13 cellular contexts compared by ENCODE assay signal in genomic region chr3:48997714-48998637, GRCh38. TPM values are rescaled to one million over a fixed set of nuclear protein-coding genes. Genes with fewer than 3 reads are reported as not detected.
A peak's percentile ranks its signal among the peaks of the same experiment; 100 is the strongest.
DNase-seq lines count a peak whose midpoint lies in the region; ATAC-seq, FAIRE-seq and TF ChIP-seq lines count a peak whose summit lies in the region.
"Had no signal": no experiment of that assay in that cellular context is flagged by ENCODE, and none has a peak within 500 bp of the region (broad histone marks: within the 10 kb centered on the region; RNA-seq: fewer than 3 reads in every experiment).

No MANE protein-coding gene starts in this region.

- DNase-seq in DMS79 (lab: John Stamatoyannopoulos, UW) (peak; percentile 24), NCI-H1105 treated with DMSO at 0.1 percent for 48 hours (lab: John Stamatoyannopoulos, UW) (peak; percentile 81), HepG2 (ENCODE audit: low spot score) (no peak), GOT3 (lab: John Stamatoyannopoulos, UW) (no peak), NAMALWA (ENCODE audit: low spot score) (no peak)
- DNase-seq: activated T-cell treated with anti-CD3 and anti-CD28 coated beads for 4 hours, islet precursor cell had no signal

- H3K9ac ChIP-seq in HepG2 (ENCODE audit: insufficient read depth, low read depth, low read length) = no peak overlapping the region
- H3K9ac ChIP-seq: BLaER1 treated with 17β-estradiol and CSF1 and Interleukin-3, amounts not matched to agents 10 nM and 100 nM had no signal

- 32% methylated on average over 13 of the region's 20 CpGs for WGBS in HepG2 (ENCODE audit: low lambda C conversion rate)

- no peaks in the 10 kb centered on the region for H4K20me1 ChIP-seq in HepG2 (ENCODE audit: insufficient read depth, low read length)

- H3K4me3 ChIP-seq in HepG2 (replicated peaks in 1 of 3; ENCODE audit: insufficient read depth in 1 of 3, low read depth in 2 of 3, low read length in 3 of 3) = peak overlapping the region in 1 of 3 experiments; percentile 22; a peak in 1 of 6 replicates
- H3K4me3 ChIP-seq: BLaER1 treated with 17β-estradiol and CSF1 and Interleukin-3, amounts not matched to agents 10 nM and 100 nM; right lobe of liver had no signal

- H3K79me2 ChIP-seq in HepG2 (ENCODE audit: insufficient read depth, low read length) = no peaks in the 10 kb centered on the region

- H2AFZ ChIP-seq in HepG2 (ENCODE audit: low read length) = no peak overlapping the region

- H3K9me3 Mint-ChIP-seq in activated T-helper 17 cell treated with anti-CD3 and anti-CD28 coated beads, Interleukin-2, amount 50 U/mL, for 72 hours = no peaks in the 10 kb centered on the region
- no peaks in the 10 kb centered on the region for H3K9me3 Mint-ChIP-seq in stimulated activated memory B cell treated with anti-CD40 and anti-IgM and Interleukin-4, amounts not matched to agents 10 μg/mL and 1 μg/mL and 100 μg/mL, for 72 hours

- no peak for ATAC-seq in activated T-helper 17 cell treated with anti-CD3 and anti-CD28 coated beads, Interleukin-2, amount 50 U/mL, for 72 hours (replicated peaks)
- peak; percentile 13 for ATAC-seq in HepG2
- no peak for ATAC-seq in stimulated activated memory B cell treated with anti-CD40 and anti-IgM and Interleukin-4, amounts not matched to agents 10 μg/mL and 1 μg/mL and 100 μg/mL, for 72 hours
- no peak for ATAC-seq in GM21529 (IDR thresholded peaks at IDR 0.05; ENCODE audit: unreplicated experiment)
- ATAC-seq: activated CD4-positive, CD25-positive, alpha-beta regulatory T cell treated with anti-CD3 and anti-CD28 coated beads, Interleukin-2, amount 50 U/mL, for 24 hours; right lobe of liver had no signal

- peaks cover 12% of the 10 kb centered on the region for H3K4me1 Mint-ChIP-seq in activated T-helper 17 cell treated with anti-CD3 and anti-CD28 coated beads, Interleukin-2, amount 50 U/mL, for 72 hours
- peaks cover 7% of the 10 kb centered on the region for H3K4me1 Mint-ChIP-seq in stimulated activated memory B cell treated with anti-CD40 and anti-IgM and Interleukin-4, amounts not matched to agents 10 μg/mL and 1 μg/mL and 100 μg/mL, for 72 hours

- TF ChIP-seq CTCF in HepG2 (CRISPR knock-in tag; IDR thresholded peaks at IDR 0.05) = no peak

- CTCF ChIA-PET in HepG2 (lab: Yijun Ruan, JAX; ENCODE audit: low intra/inter-chr PET ratio, low total read pairs) = no interaction called here

- H3K4me2 ChIP-seq in HepG2 (ENCODE audit: low read depth, low read length) = peak overlapping the region; percentile 59
- H3K4me2 ChIP-seq: BLaER1 treated with 17β-estradiol and CSF1 and Interleukin-3, amounts not matched to agents 10 nM and 100 nM had no signal

- intact Hi-C loops in HepG2 (cut with micrococcal nuclease; ENCODE audit: unreplicated experiment) = no loop called here

- in situ Hi-C loops in HepG2 (cut with HindIII; ENCODE audit: extremely low pct_ligation_motif_present, low pct_unique_long_range_greater_than_20kb) = no loop called here

- H3K36me3 Mint-ChIP-seq in activated T-helper 17 cell treated with anti-CD3 and anti-CD28 coated beads, Interleukin-2, amount 50 U/mL, for 72 hours (ENCODE audit: low read depth) = peaks cover 27% of the 10 kb centered on the region
- peaks cover 16% of the 10 kb centered on the region for H3K36me3 Mint-ChIP-seq in stimulated activated memory B cell treated with anti-CD40 and anti-IgM and Interleukin-4, amounts not matched to agents 10 μg/mL and 1 μg/mL and 100 μg/mL, for 72 hours

- no peak for TF ChIP-seq POLR2A in HepG2 (IDR thresholded peaks at IDR 0.05; ENCODE audit: insufficient read depth in 1 of 2, low read depth in 2 of 2, low read length in 2 of 2)

- TF ChIP-seq RAD21 in HepG2 (CRISPR knock-in tag; IDR thresholded peaks at IDR 0.05) = no peak

- no TSS peak for BruUV-seq in HepG2 (replicated peaks; lab: Mats Ljungman, UMichigan)

- FAIRE-seq in HepG2 (lab: Jason Lieb, UNC) = no peak

- no peak overlapping the region for H3K4me3 Mint-ChIP-seq in activated T-helper 17 cell treated with anti-CD3 and anti-CD28 coated beads, Interleukin-2, amount 50 U/mL, for 72 hours
- H3K4me3 Mint-ChIP-seq in stimulated activated memory B cell treated with anti-CD40 and anti-IgM and Interleukin-4, amounts not matched to agents 10 μg/mL and 1 μg/mL and 100 μg/mL, for 72 hours = no peak overlapping the region

- POLR2A ChIA-PET in HepG2 (lab: Yijun Ruan, JAX) = interaction anchor here (0.9 to 2.9 kb wide), 4 partner anchors 9 to 135 kb away, joined by 3 to 26 read pairs (median 6); partner anchors contain the start of genes IMPDH2, LAMB2, NDUFAF3 and WDR6

- H3K36me3 ChIP-seq in HepG2 (replicated peaks in 1 of 2; ENCODE audit: control insufficient read depth in 1 of 2, insufficient read depth in 2 of 2, low read length in 2 of 2) = no peaks in the 10 kb centered on the region

- no peak overlapping the region for H3K27ac ChIP-seq in HepG2 (ENCODE audit: extremely low read length, insufficient read depth, low read length)
- H3K27ac ChIP-seq: BLaER1 treated with 17β-estradiol and CSF1 and Interleukin-3, amounts not matched to agents 10 nM and 100 nM; right lobe of liver had no signal

- TF ChIP-seq EP300 in HepG2 (IDR thresholded peaks at IDR 0.05; ENCODE audit: low read depth in 2 of 2, low read length in 2 of 2) (no peak), HepG2 (CRISPR knock-in tag; IDR thresholded peaks at IDR 0.05; ENCODE audit: borderline replicate concordance) (no peak)

- H3K9me3 ChIP-seq in HepG2 (ENCODE audit: low read length) = no peaks in the 10 kb centered on the region
- H3K9me3 ChIP-seq: BLaER1 treated with 17β-estradiol and CSF1 and Interleukin-3, amounts not matched to agents 10 nM and 100 nM; right lobe of liver had no signal

- H3K27ac Mint-ChIP-seq in activated T-helper 17 cell treated with anti-CD3 and anti-CD28 coated beads, Interleukin-2, amount 50 U/mL, for 72 hours = peak overlapping the region; percentile 41
- H3K27ac Mint-ChIP-seq in stimulated activated memory B cell treated with anti-CD40 and anti-IgM and Interleukin-4, amounts not matched to agents 10 μg/mL and 1 μg/mL and 100 μg/mL, for 72 hours = no peak overlapping the region

- peaks cover 61% of the 10 kb centered on the region for H3K4me1 ChIP-seq in HepG2 (ENCODE audit: insufficient read depth, low read length)
- H3K4me1 ChIP-seq: right lobe of liver had no signal

- H3K27me3 ChIP-seq in HepG2 (ENCODE audit: control insufficient read depth in 1 of 2, insufficient read depth in 2 of 2, low read length in 2 of 2) = no peaks in the 10 kb centered on the region
- H3K27me3 ChIP-seq: BLaER1 treated with 17β-estradiol and CSF1 and Interleukin-3, amounts not matched to agents 10 nM and 100 nM; right lobe of liver had no signal

- H3K27me3 Mint-ChIP-seq in activated T-helper 17 cell treated with anti-CD3 and anti-CD28 coated beads, Interleukin-2, amount 50 U/mL, for 72 hours = no peaks in the 10 kb centered on the region
- H3K27me3 Mint-ChIP-seq in stimulated activated memory B cell treated with anti-CD40 and anti-IgM and Interleukin-4, amounts not matched to agents 10 μg/mL and 1 μg/mL and 100 μg/mL, for 72 hours = no peaks in the 10 kb centered on the region

RNA-seq across cellular contexts. Expression of gene P4HTM, which starts 7.9 kb away (rescaled TPM):
- total RNA-seq in activated T-helper 17 cell treated with anti-CD3 and anti-CD28 coated beads, Interleukin-2, amount 50 U/mL, for 72 hours = 10 to 100 TPM; 32.2 to 44.9 TPM
- total RNA-seq in HepG2 (2016; rRNA removed; fragmentation: Illumina TruSeq; extraction: Trizol) = not detected in 2 replicates
- total RNA-seq in HepG2 (2016; cell fraction: cytosol; rRNA removed; fragmentation: Illumina TruSeq; extraction: Trizol; ENCODE audit: low read depth) = not detected in 2 replicates
- total RNA-seq in HepG2 (2016; cell fraction: insoluble cytoplasmic fraction; rRNA removed; fragmentation: Illumina TruSeq; extraction: Trizol) = 0.09 TPM in 1 of 2 replicates, not detected in the other
- not detected in 2 replicates for total RNA-seq in HepG2 (2016; cell fraction: membrane; rRNA removed; fragmentation: Illumina TruSeq; extraction: Trizol)
- 0.09 TPM in 1 of 2 replicates, not detected in the other for total RNA-seq in HepG2 (2016; cell fraction: nucleus; rRNA removed; fragmentation: Illumina TruSeq; extraction: Trizol)
- 0.01 TPM in 1 of 2 replicates, not detected in the other for polyA plus RNA-seq in HepG2 (2011; rRNA removed)
- polyA plus RNA-seq in HepG2 (2011; cell fraction: cytosol; rRNA removed) = 0.07 TPM in 1 of 2 replicates, not detected in the other
- 0.29 and 0.38 TPM in 2 replicates for polyA plus RNA-seq in HepG2 (2011; cell fraction: nucleus; rRNA removed)
- 0.16 TPM in 1 of 2 replicates, not detected in the other for polyA plus RNA-seq in HepG2 (2012)
- polyA plus RNA-seq in HepG2 (2016; cell fraction: cytosol; fragmentation: Illumina TruSeq; extraction: Trizol; ENCODE audit: low read depth) = not detected in 2 replicates
- polyA plus RNA-seq in HepG2 (2016; cell fraction: insoluble cytoplasmic fraction; fragmentation: Illumina TruSeq; extraction: Trizol; ENCODE audit: low read depth) = not detected in 2 replicates
- not detected in 2 replicates for polyA plus RNA-seq in HepG2 (2016; cell fraction: membrane; fragmentation: Illumina TruSeq; extraction: Trizol; ENCODE audit: low read depth)
- not detected in 2 replicates for polyA plus RNA-seq in HepG2 (2016; cell fraction: nucleus; fragmentation: Illumina TruSeq; extraction: Trizol; ENCODE audit: insufficient read depth, low read depth)
- 0.24 and 77.8 TPM in 2 replicates for polyA minus RNA-seq in HepG2 (2011; rRNA and poly(A)+ RNA removed; ENCODE audit: low replicate concordance)
- polyA minus RNA-seq in HepG2 (2011; cell fraction: cytosol; rRNA and poly(A)+ RNA removed) = 2.1 and 2.3 TPM in 2 replicates
- 1.5 and 2.2 TPM in 2 replicates for polyA minus RNA-seq in HepG2 (2011; cell fraction: nucleus; rRNA and poly(A)+ RNA removed)

RNA-seq across cellular contexts. Expression of gene WDR6, which starts 9.2 kb away (rescaled TPM):
- 100 to 1,000 TPM; 154 to 208 TPM for total RNA-seq in activated T-helper 17 cell treated with anti-CD3 and anti-CD28 coated beads, Interleukin-2, amount 50 U/mL, for 72 hours
- total RNA-seq in HepG2 (2016; rRNA removed; fragmentation: Illumina TruSeq; extraction: Trizol) = 71.2 and 73.4 TPM in 2 replicates
- total RNA-seq in HepG2 (2016; cell fraction: cytosol; rRNA removed; fragmentation: Illumina TruSeq; extraction: Trizol; ENCODE audit: low read depth) = 3.5 and 5.3 TPM in 2 replicates
- 62.0 and 83.0 TPM in 2 replicates for total RNA-seq in HepG2 (2016; cell fraction: insoluble cytoplasmic fraction; rRNA removed; fragmentation: Illumina TruSeq; extraction: Trizol)
- 11.9 and 16.0 TPM in 2 replicates for total RNA-seq in HepG2 (2016; cell fraction: membrane; rRNA removed; fragmentation: Illumina TruSeq; extraction: Trizol)
- total RNA-seq in HepG2 (2016; cell fraction: nucleus; rRNA removed; fragmentation: Illumina TruSeq; extraction: Trizol) = 75.4 and 75.5 TPM in 2 replicates
- polyA plus RNA-seq in HepG2 (2011; rRNA removed) = 139 and 187 TPM in 2 replicates
- polyA plus RNA-seq in HepG2 (2011; cell fraction: cytosol; rRNA removed) = 54.1 and 69.9 TPM in 2 replicates
- 948 and 1,074 TPM in 2 replicates for polyA plus RNA-seq in HepG2 (2011; cell fraction: nucleus; rRNA removed)
- polyA plus RNA-seq in HepG2 (2012) = 82.4 and 107 TPM in 2 replicates
- polyA plus RNA-seq in HepG2 (2016; cell fraction: cytosol; fragmentation: Illumina TruSeq; extraction: Trizol; ENCODE audit: low read depth) = 3.7 and 3.8 TPM in 2 replicates
- polyA plus RNA-seq in HepG2 (2016; cell fraction: insoluble cytoplasmic fraction; fragmentation: Illumina TruSeq; extraction: Trizol; ENCODE audit: low read depth) = 65.3 and 72.1 TPM in 2 replicates
- polyA plus RNA-seq in HepG2 (2016; cell fraction: membrane; fragmentation: Illumina TruSeq; extraction: Trizol; ENCODE audit: low read depth) = 8.5 and 9.3 TPM in 2 replicates
- 267 and 275 TPM in 2 replicates for polyA plus RNA-seq in HepG2 (2016; cell fraction: nucleus; fragmentation: Illumina TruSeq; extraction: Trizol; ENCODE audit: insufficient read depth, low read depth)
- polyA minus RNA-seq in HepG2 (2011; rRNA and poly(A)+ RNA removed; ENCODE audit: low replicate concordance) = 181 and 224 TPM in 2 replicates
- 39.8 and 50.4 TPM in 2 replicates for polyA minus RNA-seq in HepG2 (2011; cell fraction: cytosol; rRNA and poly(A)+ RNA removed)
- 60.6 and 69.1 TPM in 2 replicates for polyA minus RNA-seq in HepG2 (2011; cell fraction: nucleus; rRNA and poly(A)+ RNA removed)

RNA-seq across cellular contexts. Expression of gene DALRD3, which starts 20.4 kb away (rescaled TPM):
- total RNA-seq in activated T-helper 17 cell treated with anti-CD3 and anti-CD28 coated beads, Interleukin-2, amount 50 U/mL, for 72 hours = 10 to 100 TPM; 20.9 to 21.2 TPM
- 18.3 and 19.9 TPM in 2 replicates for total RNA-seq in HepG2 (2016; rRNA removed; fragmentation: Illumina TruSeq; extraction: Trizol)
- total RNA-seq in HepG2 (2016; cell fraction: cytosol; rRNA removed; fragmentation: Illumina TruSeq; extraction: Trizol; ENCODE audit: low read depth) = 8.0 and 9.1 TPM in 2 replicates
- total RNA-seq in HepG2 (2016; cell fraction: insoluble cytoplasmic fraction; rRNA removed; fragmentation: Illumina TruSeq; extraction: Trizol) = 17.2 and 17.7 TPM in 2 replicates
- 13.3 and 16.1 TPM in 2 replicates for total RNA-seq in HepG2 (2016; cell fraction: membrane; rRNA removed; fragmentation: Illumina TruSeq; extraction: Trizol)
- total RNA-seq in HepG2 (2016; cell fraction: nucleus; rRNA removed; fragmentation: Illumina TruSeq; extraction: Trizol) = 12.3 and 12.5 TPM in 2 replicates
- polyA plus RNA-seq in HepG2 (2011; rRNA removed) = 31.7 and 36.5 TPM in 2 replicates
- polyA plus RNA-seq in HepG2 (2011; cell fraction: cytosol; rRNA removed) = 28.5 and 42.5 TPM in 2 replicates
- 69.2 and 85.2 TPM in 2 replicates for polyA plus RNA-seq in HepG2 (2011; cell fraction: nucleus; rRNA removed)
- polyA plus RNA-seq in HepG2 (2012) = 10.7 and 12.1 TPM in 2 replicates
- 6.0 and 7.7 TPM in 2 replicates for polyA plus RNA-seq in HepG2 (2016; cell fraction: cytosol; fragmentation: Illumina TruSeq; extraction: Trizol; ENCODE audit: low read depth)
- polyA plus RNA-seq in HepG2 (2016; cell fraction: insoluble cytoplasmic fraction; fragmentation: Illumina TruSeq; extraction: Trizol; ENCODE audit: low read depth) = 16.3 and 17.2 TPM in 2 replicates
- 10.6 and 11.7 TPM in 2 replicates for polyA plus RNA-seq in HepG2 (2016; cell fraction: membrane; fragmentation: Illumina TruSeq; extraction: Trizol; ENCODE audit: low read depth)
- polyA plus RNA-seq in HepG2 (2016; cell fraction: nucleus; fragmentation: Illumina TruSeq; extraction: Trizol; ENCODE audit: insufficient read depth, low read depth) = 23.7 and 24.6 TPM in 2 replicates
- polyA minus RNA-seq in HepG2 (2011; rRNA and poly(A)+ RNA removed; ENCODE audit: low replicate concordance) = 62.8 and 69.7 TPM in 2 replicates
- 9.5 and 20.9 TPM in 2 replicates for polyA minus RNA-seq in HepG2 (2011; cell fraction: cytosol; rRNA and poly(A)+ RNA removed)
- polyA minus RNA-seq in HepG2 (2011; cell fraction: nucleus; rRNA and poly(A)+ RNA removed) = 11.2 and 17.4 TPM in 2 replicates

RNA-seq across cellular contexts. Expression of gene NDUFAF3, which starts 23.9 kb away (rescaled TPM):
- 10 to 100 TPM; 40.6 to 56.7 TPM for total RNA-seq in activated T-helper 17 cell treated with anti-CD3 and anti-CD28 coated beads, Interleukin-2, amount 50 U/mL, for 72 hours
- total RNA-seq in HepG2 (2016; rRNA removed; fragmentation: Illumina TruSeq; extraction: Trizol) = 50.0 and 51.9 TPM in 2 replicates
- 26.9 and 32.9 TPM in 2 replicates for total RNA-seq in HepG2 (2016; cell fraction: cytosol; rRNA removed; fragmentation: Illumina TruSeq; extraction: Trizol; ENCODE audit: low read depth)
- total RNA-seq in HepG2 (2016; cell fraction: insoluble cytoplasmic fraction; rRNA removed; fragmentation: Illumina TruSeq; extraction: Trizol) = 52.3 and 61.1 TPM in 2 replicates
- total RNA-seq in HepG2 (2016; cell fraction: membrane; rRNA removed; fragmentation: Illumina TruSeq; extraction: Trizol) = 26.1 and 38.8 TPM in 2 replicates
- 24.4 and 30.9 TPM in 2 replicates for total RNA-seq in HepG2 (2016; cell fraction: nucleus; rRNA removed; fragmentation: Illumina TruSeq; extraction: Trizol)
- polyA plus RNA-seq in HepG2 (2011; rRNA removed) = 39.0 and 42.0 TPM in 2 replicates
- 32.1 and 56.3 TPM in 2 replicates for polyA plus RNA-seq in HepG2 (2011; cell fraction: cytosol; rRNA removed)
- polyA plus RNA-seq in HepG2 (2011; cell fraction: nucleus; rRNA removed) = 29.5 and 32.3 TPM in 2 replicates
- polyA plus RNA-seq in HepG2 (2012) = 31.0 and 39.6 TPM in 2 replicates
- polyA plus RNA-seq in HepG2 (2016; cell fraction: cytosol; fragmentation: Illumina TruSeq; extraction: Trizol; ENCODE audit: low read depth) = 31.0 and 36.1 TPM in 2 replicates
- 63.6 and 69.8 TPM in 2 replicates for polyA plus RNA-seq in HepG2 (2016; cell fraction: insoluble cytoplasmic fraction; fragmentation: Illumina TruSeq; extraction: Trizol; ENCODE audit: low read depth)
- polyA plus RNA-seq in HepG2 (2016; cell fraction: membrane; fragmentation: Illumina TruSeq; extraction: Trizol; ENCODE audit: low read depth) = 28.9 and 36.0 TPM in 2 replicates
- polyA plus RNA-seq in HepG2 (2016; cell fraction: nucleus; fragmentation: Illumina TruSeq; extraction: Trizol; ENCODE audit: insufficient read depth, low read depth) = 39.0 and 43.6 TPM in 2 replicates
- 70.8 and 119 TPM in 2 replicates for polyA minus RNA-seq in HepG2 (2011; rRNA and poly(A)+ RNA removed; ENCODE audit: low replicate concordance)
- 23.8 and 35.3 TPM in 2 replicates for polyA minus RNA-seq in HepG2 (2011; cell fraction: cytosol; rRNA and poly(A)+ RNA removed)
- polyA minus RNA-seq in HepG2 (2011; cell fraction: nucleus; rRNA and poly(A)+ RNA removed) = 27.4 and 27.9 TPM in 2 replicates

RNA-seq across cellular contexts. Expression of gene IMPDH2, which starts 31.2 kb away (rescaled TPM):
- total RNA-seq in activated T-helper 17 cell treated with anti-CD3 and anti-CD28 coated beads, Interleukin-2, amount 50 U/mL, for 72 hours = 100 to 1,000 TPM; 460 to 479 TPM
- total RNA-seq in HepG2 (2016; rRNA removed; fragmentation: Illumina TruSeq; extraction: Trizol) = 260 and 344 TPM in 2 replicates
- total RNA-seq in HepG2 (2016; cell fraction: cytosol; rRNA removed; fragmentation: Illumina TruSeq; extraction: Trizol; ENCODE audit: low read depth) = 94.1 and 106 TPM in 2 replicates
- 263 and 346 TPM in 2 replicates for total RNA-seq in HepG2 (2016; cell fraction: insoluble cytoplasmic fraction; rRNA removed; fragmentation: Illumina TruSeq; extraction: Trizol)
- total RNA-seq in HepG2 (2016; cell fraction: membrane; rRNA removed; fragmentation: Illumina TruSeq; extraction: Trizol) = 186 and 193 TPM in 2 replicates
- 117 and 127 TPM in 2 replicates for total RNA-seq in HepG2 (2016; cell fraction: nucleus; rRNA removed; fragmentation: Illumina TruSeq; extraction: Trizol)
- 248 and 252 TPM in 2 replicates for polyA plus RNA-seq in HepG2 (2011; rRNA removed)
- polyA plus RNA-seq in HepG2 (2011; cell fraction: cytosol; rRNA removed) = 227 and 254 TPM in 2 replicates
- polyA plus RNA-seq in HepG2 (2011; cell fraction: nucleus; rRNA removed) = 167 and 184 TPM in 2 replicates
- polyA plus RNA-seq in HepG2 (2012) = 171 and 213 TPM in 2 replicates
- 80.1 and 88.8 TPM in 2 replicates for polyA plus RNA-seq in HepG2 (2016; cell fraction: cytosol; fragmentation: Illumina TruSeq; extraction: Trizol; ENCODE audit: low read depth)
- polyA plus RNA-seq in HepG2 (2016; cell fraction: insoluble cytoplasmic fraction; fragmentation: Illumina TruSeq; extraction: Trizol; ENCODE audit: low read depth) = 319 and 340 TPM in 2 replicates
- polyA plus RNA-seq in HepG2 (2016; cell fraction: membrane; fragmentation: Illumina TruSeq; extraction: Trizol; ENCODE audit: low read depth) = 142 and 165 TPM in 2 replicates
- 169 and 178 TPM in 2 replicates for polyA plus RNA-seq in HepG2 (2016; cell fraction: nucleus; fragmentation: Illumina TruSeq; extraction: Trizol; ENCODE audit: insufficient read depth, low read depth)
- polyA minus RNA-seq in HepG2 (2011; rRNA and poly(A)+ RNA removed; ENCODE audit: low replicate concordance) = 431 and 698 TPM in 2 replicates
- polyA minus RNA-seq in HepG2 (2011; cell fraction: cytosol; rRNA and poly(A)+ RNA removed) = 171 and 193 TPM in 2 replicates
- polyA minus RNA-seq in HepG2 (2011; cell fraction: nucleus; rRNA and poly(A)+ RNA removed) = 84.5 and 109 TPM in 2 replicates

Comparison
In these comparisons a context has a peak if more than half of its experiments do, and no peak if none do; other contexts are left out.
1. DNase-seq: peak in DMS79 (single experiment) and NCI-H1105 treated with DMSO at 0.1 percent for 48 hours (single experiment); none in HepG2 (single experiment), GOT3 (single experiment) and NAMALWA (single experiment).
2. RNA of gene P4HTM, which starts 7.9 kb away (total RNA-seq): 32.2 to 44.9 TPM in activated T-helper 17 cell treated with anti-CD3 and anti-CD28 coated beads, Interleukin-2, amount 50 U/mL, for 72 hours; 0.09 TPM in HepG2; every median in the first group is over 10 times any median in the second.